Comparison of ENCODE assay signal across 19 cellular contexts in genomic region chr1:219514728-219515127, GRCh38.
DNase-seq lines count a peak whose midpoint lies in the region; ATAC-seq and TF ChIP-seq lines count a peak whose summit lies in the region.
"Had no signal": no experiment of that assay in that cellular context is flagged by ENCODE, and none has a peak within 500 bp of the region (broad histone marks: within the 10 kb centered on the region; RNA-seq: fewer than 3 reads in every experiment).

No MANE protein-coding gene starts in this region.

- ATAC-seq in left ventricle myocardium superior, result peak; percentile 57
- ATAC-seq in esophagus mucosa, result peak; percentile 33
- ATAC-seq: A549, SK-N-SH treated with all-trans-retinoic acid at 6 μM for 48 hours, T-cell had no signal

- peaks cover 14% of the 10 kb centered on the region for H3K9me3 ChIP-seq in left ventricle myocardium inferior (replicated peaks)
- H3K9me3 ChIP-seq: A549 had no signal

- TF ChIP-seq CTCF in left ventricle myocardium inferior (IDR thresholded peaks at IDR 0.05; ENCODE audit: borderline replicate concordance), result no peak
- TF ChIP-seq CTCF in coronary artery (IDR thresholded peaks at IDR 0.05), result no peak

- H3K27me3 ChIP-seq in left ventricle myocardium inferior (ENCODE audit: low read depth), result no peaks in the 10 kb centered on the region

- no peak overlapping the region for H3K27ac ChIP-seq in left ventricle myocardium inferior (replicated peaks)
- H3K27ac ChIP-seq in coronary artery, result no peak overlapping the region
- H3K27ac ChIP-seq: A549 had no signal

- DNase-seq in left ventricle myocardium superior, result no peak
- DNase-seq in left ventricle myocardium inferior, result no peak
- DNase-seq in Jurkat, Clone E6-1 (ENCODE audit: low read depth, low spot score), result peak; percentile 7
- DNase-seq in coronary artery (ENCODE audit: low spot score), result no peak
- DNase-seq in NCI-H1092 treated with DMSO at 0.1 percent for 48 hours (lab: John Stamatoyannopoulos, UW), result no peak
- DNase-seq in GDM1 (lab: John Stamatoyannopoulos, UW), result no peak
- DNase-seq: CD4-positive, alpha-beta T cell; DMS79 treated with DMSO at 0.1 percent for 48 hours; HFFc6; Kasumi-1; NCI-H1105 treated with DMSO at 0.1 percent for 48 hours; NCI-H1694; NCI-H2081 treated with DMSO at 0.1 percent for 48 hours; NCI-H774; SIG-M5; T-cell had no signal

- H3K4me3 ChIP-seq in left ventricle myocardium inferior (no peak overlapping the region), coronary artery (no peak overlapping the region)
- H3K4me3 ChIP-seq in Jurkat, Clone E6-1 (ENCODE audit: low read length), result no peak overlapping the region
- H3K4me3 ChIP-seq: A549 had no signal

- no peaks in the 10 kb centered on the region for H3K4me1 ChIP-seq in left ventricle myocardium inferior

- H3K36me3 ChIP-seq in left ventricle myocardium inferior, result no peaks in the 10 kb centered on the region

- intact Hi-C loops in left ventricle myocardium superior (cut with micrococcal nuclease), result no loop called here
- intact Hi-C loops in left ventricle myocardium inferior (cut with micrococcal nuclease), result no loop called here
